29 cellular contexts compared by ENCODE assay signal in the genomic region with DNA sequence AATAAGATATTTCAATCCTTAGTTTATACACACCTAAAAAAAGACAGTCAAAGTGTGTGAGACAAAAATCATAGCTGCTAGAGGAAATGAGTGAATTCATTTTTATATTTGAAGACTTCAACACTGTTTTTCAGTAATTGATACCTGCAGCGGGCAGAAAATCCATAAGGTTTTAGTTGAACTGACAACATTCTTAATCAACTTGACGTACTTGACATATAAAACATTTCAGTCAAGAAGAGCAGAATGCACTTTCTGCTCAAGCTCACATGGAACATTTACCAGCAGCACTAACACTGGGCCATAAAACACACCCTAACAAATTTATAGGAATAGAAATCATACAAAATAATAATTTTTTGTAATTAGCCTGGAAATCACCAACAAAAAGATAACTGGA.
"Had no signal": no experiment of that assay in that cellular context is flagged by ENCODE, and none has a peak within 500 bp of the region (broad histone marks: within the 10 kb centered on the region; RNA-seq: fewer than 3 reads in every experiment).

No MANE protein-coding gene starts in this region.

- H3K9me3 ChIP-seq: colonic mucosa, esophagus muscularis mucosa, esophagus squamous epithelium, gastrocnemius medialis, gastroesophageal sphincter, heart left ventricle had no signal

- H3K27me3 Mint-ChIP-seq: dendritic cell treated with granulocyte-macrophage colony-stimulating factor and Interleukin-4, amounts not matched to agents 40 ng/mL and 50 ng/mL, for 4 days; effector memory CD8-positive, alpha-beta T cell had no signal

- ATAC-seq: effector memory CD8-positive, alpha-beta T cell; esophagus mucosa; foreskin keratinocyte; gastrocnemius medialis; gastroesophageal sphincter; heart left ventricle; heart right ventricle had no signal

- H3K9me3 Mint-ChIP-seq: endodermal cell had no signal

- DNase-seq: colonic mucosa; cortex of kidney; dermis blood vessel endothelial cell; dorsolateral prefrontal cortex; effector CD4-positive, alpha-beta T cell; effector CD8-positive, alpha-beta T cell; effector memory CD4-positive, alpha-beta T cell; effector memory CD8-positive, alpha-beta T cell; endodermal cell; erythroblast; esophagus squamous epithelium; foreskin fibroblast; foreskin keratinocyte; foreskin melanocyte; gastrocnemius medialis; glutamatergic neuron; head of caudate nucleus; heart left ventricle; heart right ventricle had no signal

- H3K36me3 ChIP-seq: colonic mucosa, esophagus muscularis mucosa, esophagus squamous epithelium, gastrocnemius medialis, gastroesophageal sphincter, heart left ventricle, heart right ventricle had no signal

- H3K4me3 ChIP-seq: colonic mucosa, coronary artery, dorsolateral prefrontal cortex, esophagus muscularis mucosa, esophagus squamous epithelium, gastrocnemius medialis, gastroesophageal sphincter, heart left ventricle, heart right ventricle had no signal

- H3K27ac Mint-ChIP-seq: dendritic cell treated with granulocyte-macrophage colony-stimulating factor and Interleukin-4, amounts not matched to agents 40 ng/mL and 50 ng/mL, for 4 days; effector memory CD8-positive, alpha-beta T cell; endodermal cell had no signal

- H3K4me1 Mint-ChIP-seq: endodermal cell had no signal

- H3K4me3 Mint-ChIP-seq: dendritic cell treated with granulocyte-macrophage colony-stimulating factor and Interleukin-4, amounts not matched to agents 40 ng/mL and 50 ng/mL, for 4 days; effector memory CD8-positive, alpha-beta T cell; endodermal cell had no signal

- FAIRE-seq: colon, endometrium, endothelial cell of umbilical vein, frontal cortex had no signal

- H3K27ac ChIP-seq: colonic mucosa, coronary artery, dorsolateral prefrontal cortex, epithelial cell of prostate, esophagus muscularis mucosa, esophagus squamous epithelium, foreskin keratinocyte, gastrocnemius medialis, gastroesophageal sphincter, heart left ventricle, heart right ventricle had no signal

- H3K27me3 ChIP-seq: colonic mucosa, esophagus muscularis mucosa, esophagus squamous epithelium, foreskin keratinocyte, gastrocnemius medialis, gastroesophageal sphincter, heart left ventricle, heart right ventricle had no signal
